ENCODE assay signal across 27 cellular contexts in the genomic region with DNA sequence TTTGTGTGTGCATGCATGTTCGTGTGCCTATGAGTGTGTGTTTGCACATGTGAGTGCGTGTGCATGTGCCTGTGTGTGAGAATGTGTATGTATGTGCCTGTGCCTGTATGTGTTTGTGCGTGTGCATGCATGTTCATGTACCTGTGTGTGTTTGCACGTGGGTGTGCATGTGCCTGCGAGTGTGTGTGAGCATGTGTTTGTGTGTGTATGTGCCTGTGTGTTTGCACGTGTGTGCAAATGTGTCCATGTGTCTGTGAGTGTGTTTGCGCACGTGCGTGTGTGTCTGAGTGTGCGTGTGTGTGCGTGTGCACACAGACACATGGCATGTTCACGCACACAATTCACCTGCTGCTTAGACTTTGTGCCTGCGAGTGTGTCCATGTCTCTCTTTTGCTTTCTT.
"Had no signal": no experiment of that assay in that cellular context is flagged by ENCODE, and none has a peak within 500 bp of the region (broad histone marks: within the 10 kb centered on the region; RNA-seq: fewer than 3 reads in every experiment).

No MANE protein-coding gene starts in this region.

- H3K27me3 ChIP-seq: pancreas, tibial nerve, upper lobe of left lung had no signal

- DNase-seq: heart right ventricle; hippocampal formation; left colon; left ventricle myocardium inferior; mesendoderm; naive B cell; natural killer cell; nephron progenitor cell; nucleus accumbens; pancreas; retina; right cardiac atrium; sigmoid colon; small intestine; spleen; stimulated activated CD4-positive, alpha-beta T cell treated with anti-CD3 and anti-CD28 coated beads, Interleukin-2, amount 100 ng/mL, for 48 hours; stimulated activated CD4-positive, alpha-beta T cell treated with anti-CD3 and anti-CD28 coated beads, Interleukin-4, amount 100 ng/mL, for 4 hours; stimulated activated CD8-positive, alpha-beta memory T cell treated with anti-CD3 and anti-CD28 coated beads, Interleukin-4, amount 100 ng/mL, for 48 hours; stimulated activated naive CD4-positive, alpha-beta T cell treated with Interleukin-2 at 50 U/mL for 16 hours; stimulated activated naive CD8-positive, alpha-beta T cell treated with anti-CD3 and anti-CD28 coated beads, Interleukin-15, amount 100 ng/mL, for 72 hours; substantia nigra; upper lobe of left lung had no signal

- H3K4me3 ChIP-seq: heart right ventricle, left ventricle myocardium inferior, lung, pancreas, prostate gland, sigmoid colon, spleen, tibial nerve, upper lobe of left lung had no signal

- H3K36me3 Mint-ChIP-seq: mesothelial cell of epicardium; naive B cell; natural killer cell; stimulated activated memory B cell treated with anti-CD40 and anti-IgM and Interleukin-4, amounts not matched to agents 10 μg/mL and 1 μg/mL and 100 μg/mL, for 72 hours had no signal

- H3K27ac ChIP-seq: heart right ventricle, left ventricle myocardium inferior, pancreas, prostate gland, sigmoid colon, spleen, tibial nerve, upper lobe of left lung had no signal

- H3K27ac Mint-ChIP-seq: mesothelial cell of epicardium; naive B cell; natural killer cell; stimulated activated memory B cell treated with anti-CD40 and anti-IgM and Interleukin-4, amounts not matched to agents 10 μg/mL and 1 μg/mL and 100 μg/mL, for 72 hours; stimulated activated naive CD8-positive, alpha-beta T cell treated with anti-CD3 and anti-CD28 coated beads, Interleukin-15, amount 100 ng/mL, for 72 hours had no signal

- H3K27me3 Mint-ChIP-seq: stimulated activated memory B cell treated with anti-CD40 and anti-IgM and Interleukin-4, amounts not matched to agents 10 μg/mL and 1 μg/mL and 100 μg/mL, for 72 hours had no signal

- H3K4me1 Mint-ChIP-seq: naive B cell; natural killer cell; stimulated activated memory B cell treated with anti-CD40 and anti-IgM and Interleukin-4, amounts not matched to agents 10 μg/mL and 1 μg/mL and 100 μg/mL, for 72 hours; stimulated activated naive CD8-positive, alpha-beta T cell treated with anti-CD3 and anti-CD28 coated beads, Interleukin-15, amount 100 ng/mL, for 72 hours had no signal

- H3K36me3 ChIP-seq: heart right ventricle, left ventricle myocardium inferior, pancreas, prostate gland, sigmoid colon, spleen, tibial nerve, upper lobe of left lung had no signal

- H3K9me3 ChIP-seq: left ventricle myocardium inferior, pancreas, prostate gland, tibial nerve, upper lobe of left lung had no signal

- H3K4me1 ChIP-seq: heart right ventricle, left ventricle myocardium inferior, pancreas, prostate gland, sigmoid colon, spleen, tibial nerve, upper lobe of left lung had no signal

- H3K4me3 Mint-ChIP-seq: naive B cell; natural killer cell; nephron progenitor cell; stimulated activated memory B cell treated with anti-CD40 and anti-IgM and Interleukin-4, amounts not matched to agents 10 μg/mL and 1 μg/mL and 100 μg/mL, for 72 hours; stimulated activated naive CD8-positive, alpha-beta T cell treated with anti-CD3 and anti-CD28 coated beads, Interleukin-15, amount 100 ng/mL, for 72 hours had no signal
